1 cellular context compared by ENCODE assay signal in genomic region chr1:11045428-11046269, GRCh38.
TF ChIP-seq lines count a peak whose summit lies in the region.

No MANE protein-coding gene starts in this region.

TF ChIP-seq in GM12878, 131 proteins besides CTCF, POLR2A, EP300 and RAD21:
- TF ChIP-seq NBN (IDR thresholded peaks at IDR 0.05) (no peak), JUND (IDR thresholded peaks at IDR 0.05; ENCODE audit: low read depth, low read length) (no peak), PKNOX1 (IDR thresholded peaks at IDR 0.05) (peak; percentile 64), E2F4 (IDR thresholded peaks at IDR 0.05; ENCODE audit: low read depth, low read length) (no peak), PBX3 (IDR thresholded peaks at IDR 0.05; ENCODE audit: insufficient replicate concordance, low read depth, low read length) (peak; percentile 66)
TF ChIP-seq in GM12878: peak in this region for 2.
